ENCODE assay signal across 18 cellular contexts in the genomic region with DNA sequence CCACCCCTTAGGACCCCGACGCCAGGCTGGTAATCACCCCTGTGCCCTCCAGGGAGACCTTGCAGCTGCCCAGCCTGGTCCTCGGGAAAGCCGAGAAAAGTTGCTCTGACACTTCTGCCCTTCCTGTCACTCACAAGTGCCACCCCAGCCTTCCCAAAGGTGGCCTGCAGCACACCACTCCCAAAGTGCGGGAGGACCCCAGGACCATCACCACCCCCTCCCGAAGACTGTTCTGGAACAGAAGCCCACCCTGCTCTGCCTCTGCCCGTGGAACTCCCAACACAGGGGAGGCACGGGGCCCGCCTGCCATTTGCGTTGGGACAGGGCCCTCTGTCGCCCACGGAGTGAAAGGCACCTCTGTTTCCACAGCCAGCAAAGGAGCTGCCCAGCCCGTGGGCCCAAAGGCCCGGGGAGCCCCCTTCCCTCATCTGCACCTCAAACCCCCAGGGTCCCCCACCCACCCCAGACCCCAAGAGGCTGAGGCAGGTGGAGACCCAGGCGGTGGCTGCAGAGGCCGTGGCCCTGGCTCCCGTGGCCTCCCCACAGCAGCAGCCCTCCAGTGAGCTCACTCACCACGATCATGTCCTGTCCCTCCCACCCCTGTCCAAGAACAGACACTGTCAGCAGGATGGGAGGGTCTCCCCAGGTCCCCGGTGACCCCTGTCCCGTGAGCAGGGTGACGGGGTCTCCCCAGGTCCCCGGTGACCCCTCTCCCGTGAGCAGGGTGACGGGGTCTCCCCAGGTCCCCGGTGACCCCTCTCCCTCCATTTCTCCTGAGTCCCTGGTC.
"Had no signal": no experiment of that assay in that cellular context is flagged by ENCODE, and none has a peak within 500 bp of the region (broad histone marks: within the 10 kb centered on the region; RNA-seq: fewer than 3 reads in every experiment).

No MANE protein-coding gene starts in this region.

- H3K27ac ChIP-seq: ascending aorta, gastrocnemius medialis, heart right ventricle, pancreas, thyroid gland had no signal

- FAIRE-seq: colon, islet of Langerhans, pancreas, TTC549 had no signal

- H3K36me3 ChIP-seq: ascending aorta, gastrocnemius medialis, heart right ventricle, pancreas, thyroid gland had no signal

- ATAC-seq: activated T-cell treated with anti-CD3 and anti-CD28 coated beads, Interleukin-2, amount 50 U/mL, for 4 hours; gastrocnemius medialis; heart right ventricle; left ventricle myocardium superior; pancreas; T-helper 17 cell had no signal

- H3K4me3 ChIP-seq: ascending aorta, gastrocnemius medialis, heart right ventricle, pancreas, thyroid gland had no signal

- H3K27me3 ChIP-seq: ascending aorta, thyroid gland had no signal

- H3K4me1 ChIP-seq: ascending aorta, gastrocnemius medialis, heart right ventricle, pancreas, thyroid gland had no signal

- H3K9me3 ChIP-seq: ascending aorta, gastrocnemius medialis, heart right ventricle, pancreas, thyroid gland had no signal

- DNase-seq: activated CD4-positive, alpha-beta T cell treated with anti-CD3 and anti-CD28 coated beads, Interleukin-2, amount 50 U/mL, for 1 hour; activated CD4-positive, CD25-positive, alpha-beta regulatory T cell; activated naive CD4-positive, alpha-beta T cell; activated T-cell treated with anti-CD3 and anti-CD28 coated beads, Interleukin-2, amount 50 U/mL, for 4 hours; effector CD4-positive, alpha-beta T cell; gastrocnemius medialis; heart right ventricle; left ventricle myocardium superior; mesendoderm; stimulated activated CD4-positive, alpha-beta T cell treated with anti-CD3 and anti-CD28 coated beads, Interleukin-15, amount 100 ng/mL, for 24 hours; stimulated activated CD4-positive, alpha-beta T cell treated with anti-CD3 and anti-CD28 coated beads, Interleukin-4, amount 100 ng/mL, for 24 hours; T-helper 17 cell; thyroid gland had no signal
